ENCODE assay signal across 8 cellular contexts in the genomic region with DNA sequence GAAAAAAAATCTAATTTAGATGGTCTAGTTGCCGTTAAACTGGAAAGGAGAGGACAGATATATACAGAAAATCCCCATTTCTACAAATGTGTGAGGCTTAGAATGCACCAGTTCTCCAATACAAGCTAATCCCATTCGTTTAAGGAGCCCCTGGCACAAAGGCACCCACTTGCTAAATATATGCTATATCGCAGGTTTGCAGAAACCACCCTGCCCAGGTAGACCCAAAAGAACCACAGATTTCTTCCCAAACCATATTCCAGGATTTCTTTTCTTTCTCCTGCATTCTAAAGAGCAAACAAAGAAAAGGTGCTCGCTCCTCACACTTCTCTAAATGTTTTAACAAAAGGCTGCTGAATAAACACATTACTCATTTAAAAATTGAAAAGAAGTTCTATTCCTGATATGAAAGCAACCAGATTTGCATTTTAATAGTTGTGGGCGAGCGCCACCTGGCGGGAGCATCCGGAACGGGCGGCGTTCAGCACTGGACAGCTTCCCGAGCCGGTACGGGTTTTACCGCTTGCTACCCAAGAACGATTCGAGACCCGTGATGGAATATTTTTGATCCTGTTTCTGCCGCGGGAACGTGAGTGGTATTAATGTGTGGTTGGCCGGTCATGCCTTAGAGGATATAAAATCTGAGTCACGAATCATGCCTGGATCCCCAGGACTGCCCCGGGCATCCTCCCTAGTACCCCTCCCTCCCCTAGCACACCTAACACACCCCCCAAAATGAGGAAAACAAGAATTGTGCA. TPM values are rescaled to one million over a fixed set of nuclear protein-coding genes. Genes with fewer than 3 reads are reported as not detected.
DNase-seq lines count a peak whose midpoint lies in the region; ATAC-seq and TF ChIP-seq lines count a peak whose summit lies in the region.

No MANE protein-coding gene starts in this region.

- intact Hi-C loops in uterus (cut with DNase I; ENCODE audit: low total_unique reads), result no loop called here

- DNase-seq in Daoy (ENCODE audit: low read depth) (peak; percentile 23), HuH-7.5 (ENCODE audit: low spot score) (peak; percentile 90), RPMI8226 (peak; percentile 71), germinal center (ENCODE audit: low spot score) (peak; percentile 74), omental fat pad (ENCODE audit: low spot score) (peak; percentile 79), uterus (peak in 1 of 2 donors; percentile 60)
- peak; percentile 51 for DNase-seq in activated naive CD4-positive, alpha-beta T cell treated with Interleukin-2 at 50 U/mL for 16 hours

- no peaks in the 10 kb centered on the region for H3K36me3 ChIP-seq in uterus

- peaks cover 0 to 5% of the 10 kb centered on the region in 2 donors for H3K4me1 ChIP-seq in uterus

- H3K27me3 ChIP-seq in uterus, result peaks cover 0 to 17% of the 10 kb centered on the region in 2 donors

- TF ChIP-seq CTCF in omental fat pad (IDR thresholded peaks at IDR 0.05) (peak in 1 of 3 donors; percentile 9), uterus (IDR thresholded peaks at IDR 0.05) (peak; percentile 50 to 90 (median 64))

- H3K9me3 ChIP-seq in uterus, result no peaks in the 10 kb centered on the region

- ATAC-seq in omental fat pad (ENCODE audit: low FRiP score), result peak; percentile 55
- no peak for ATAC-seq in GM21786 (IDR thresholded peaks at IDR 0.05; ENCODE audit: unreplicated experiment)

- H3K4me3 ChIP-seq in uterus, result no peak overlapping the region

- H3K27ac ChIP-seq in uterus, result no peak overlapping the region

- no peak for TF ChIP-seq POLR2A in uterus (IDR thresholded peaks at IDR 0.05)

RNA-seq across cellular contexts. Expression of a gene that starts 2.1 kb away (rescaled TPM):
- total RNA-seq in Daoy (2014; rRNA removed; shearing (Covaris generic)), result not detected in 2 replicates
- total RNA-seq in omental fat pad, result 1 to 10 TPM in 3 of 4 donors, under 1 TPM in 1; 0.63 to 2.2 (median 1.8) TPM
- total RNA-seq in uterus, result 1 to 10 TPM in 1 of 4 donors, under 1 TPM in 1, not detected in 2; under 0.01 to 2.1 TPM
